Comparison of ENCODE assay signal across 17 cellular contexts in the genomic region with DNA sequence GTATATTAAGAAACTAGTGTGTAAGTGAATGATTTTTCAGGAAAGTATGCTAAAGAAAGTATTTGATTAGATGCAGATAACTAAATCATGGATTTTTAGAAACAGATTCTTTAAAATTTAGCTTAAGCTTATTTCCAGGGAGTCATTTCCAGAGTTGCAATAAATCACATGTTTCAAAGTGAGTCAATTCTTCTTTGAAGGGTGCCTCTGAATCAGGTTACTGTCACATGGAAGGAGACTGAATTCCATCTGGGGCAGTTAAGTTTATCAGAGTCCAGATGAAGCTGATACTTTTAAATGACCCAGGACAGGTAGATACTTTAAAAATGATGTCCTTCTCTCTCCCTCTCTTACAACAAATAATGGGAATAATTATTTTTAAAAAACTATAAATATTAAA. TPM values are rescaled to one million over a fixed set of nuclear protein-coding genes. Genes with fewer than 3 reads are reported as not detected.
DNase-seq lines count a peak whose midpoint lies in the region; ATAC-seq and TF ChIP-seq lines count a peak whose summit lies in the region.
"Had no signal": no experiment of that assay in that cellular context is flagged by ENCODE, and none has a peak within 500 bp of the region (broad histone marks: within the 10 kb centered on the region; RNA-seq: fewer than 3 reads in every experiment).

No MANE protein-coding gene starts in this region.

- DNase-seq in left ventricle myocardium inferior (no peak), Right ventricle myocardium superior (no peak), SK-MEL-5 (ENCODE audit: low read depth, low spot score) (peak; percentile 57), hepatocyte (ENCODE audit: low spot score) (no peak), NCI-H128 (lab: John Stamatoyannopoulos, UW; ENCODE audit: unreplicated experiment) (no peak)
- DNase-seq in stimulated activated effector memory CD8-positive, alpha-beta T cell treated with anti-CD3 and anti-CD28 coated beads, Interleukin-12 subunit alpha, Interleukin-12 subunit beta, amount 100 ng/mL, for 72 hours (ENCODE audit: low spot score in 2 of 2), result no peak
- DNase-seq in activated naive CD8-positive, alpha-beta T cell treated with anti-CD3 and anti-CD28 coated beads for 36 hours, result no peak
- DNase-seq: DND-41, GDM1, IMR-90, NCI-H1417 treated with DMSO at 0.1 percent for 48 hours, NCI-H2029, NCI-H2171, NCI-H748 treated with DMSO at 0.1 percent for 48 hours had no signal

- H3K4me3 Mint-ChIP-seq in stimulated activated effector memory CD8-positive, alpha-beta T cell treated with anti-CD3 and anti-CD28 coated beads, Interleukin-12 subunit alpha, Interleukin-12 subunit beta, amount 100 ng/mL, for 72 hours, result no peak overlapping the region
- no peak overlapping the region for H3K4me3 Mint-ChIP-seq in activated naive CD8-positive, alpha-beta T cell treated with anti-CD3 and anti-CD28 coated beads for 36 hours

- no peaks in the 10 kb centered on the region for H3K27me3 ChIP-seq in left ventricle myocardium inferior (ENCODE audit: low read depth)
- H3K27me3 ChIP-seq in hepatocyte, result no peaks in the 10 kb centered on the region
- H3K27me3 ChIP-seq: SJSA1 had no signal

- H3K4me1 ChIP-seq in left ventricle myocardium inferior (peaks cover 90% of the 10 kb centered on the region), hepatocyte (ENCODE audit: insufficient read depth) (peaks cover 15% of the 10 kb centered on the region)

- in situ Hi-C loops in SK-MEL-5 (cut with HindIII; ENCODE audit: low pct_unique_long_range_greater_than_20kb, low sequenced_read_pairs), result loop anchor here (25.0 kb wide), 1 partner anchor 306 kb away; no protein-coding TSS in a partner anchor

- peak overlapping the region; percentile 100 for H3K27ac ChIP-seq in left ventricle myocardium inferior (replicated peaks)
- peak overlapping the region; percentile 19 for H3K27ac ChIP-seq in hepatocyte
- H3K27ac ChIP-seq: C4-2B, SJSA1 had no signal

- H3K27me3 Mint-ChIP-seq in activated naive CD8-positive, alpha-beta T cell treated with anti-CD3 and anti-CD28 coated beads for 36 hours, result no peaks in the 10 kb centered on the region

- H3K79me2 ChIP-seq in hepatocyte, result peaks cover 34% of the 10 kb centered on the region

- no peaks in the 10 kb centered on the region for H4K20me1 ChIP-seq in hepatocyte (ENCODE audit: insufficient read depth, poor library complexity, severe bottlenecking)

- no peaks in the 10 kb centered on the region for H3K9me2 ChIP-seq in hepatocyte (replicated peaks; ENCODE audit: insufficient read depth)

- ATAC-seq in Right ventricle myocardium superior (ENCODE audit: poor library complexity) (no peak), GM21723 (IDR thresholded peaks at IDR 0.05; ENCODE audit: unreplicated experiment) (no peak)
- ATAC-seq in stimulated activated effector memory CD8-positive, alpha-beta T cell treated with anti-CD3 and anti-CD28 coated beads, Interleukin-12 subunit alpha, Interleukin-12 subunit beta, amount 100 ng/mL, for 72 hours, result peak; percentile 62

- H3K36me3 Mint-ChIP-seq in stimulated activated effector memory CD8-positive, alpha-beta T cell treated with anti-CD3 and anti-CD28 coated beads, Interleukin-12 subunit alpha, Interleukin-12 subunit beta, amount 100 ng/mL, for 72 hours, result peaks cover 65% of the 10 kb centered on the region
- peaks cover 24% of the 10 kb centered on the region for H3K36me3 Mint-ChIP-seq in activated naive CD8-positive, alpha-beta T cell treated with anti-CD3 and anti-CD28 coated beads for 36 hours

- H3K4me2 ChIP-seq in hepatocyte, result no peak overlapping the region

- TF ChIP-seq CTCF in left ventricle myocardium inferior (IDR thresholded peaks at IDR 0.05; ENCODE audit: borderline replicate concordance) (no peak), hepatocyte (IDR thresholded peaks at IDR 0.05; ENCODE audit: poor library complexity) (no peak)

- peaks cover 57% of the 10 kb centered on the region for H3K36me3 ChIP-seq in left ventricle myocardium inferior
- H3K36me3 ChIP-seq in hepatocyte (replicated peaks; ENCODE audit: insufficient read depth, low read depth), result peaks cover 4% of the 10 kb centered on the region

- H3K27ac Mint-ChIP-seq in stimulated activated effector memory CD8-positive, alpha-beta T cell treated with anti-CD3 and anti-CD28 coated beads, Interleukin-12 subunit alpha, Interleukin-12 subunit beta, amount 100 ng/mL, for 72 hours, result no peak overlapping the region
- H3K27ac Mint-ChIP-seq in activated naive CD8-positive, alpha-beta T cell treated with anti-CD3 and anti-CD28 coated beads for 36 hours, result no peak overlapping the region

- H3K4me3 ChIP-seq in left ventricle myocardium inferior (no peak overlapping the region), hepatocyte (no peak overlapping the region)
- H3K4me3 ChIP-seq: SJSA1 had no signal

- intact Hi-C loops in left ventricle myocardium inferior (cut with micrococcal nuclease) (no loop called here), Right ventricle myocardium superior (cut with DNase I) (no loop called here)

- H3K4me1 Mint-ChIP-seq in stimulated activated effector memory CD8-positive, alpha-beta T cell treated with anti-CD3 and anti-CD28 coated beads, Interleukin-12 subunit alpha, Interleukin-12 subunit beta, amount 100 ng/mL, for 72 hours, result peaks cover 23% of the 10 kb centered on the region
- peaks cover 31% of the 10 kb centered on the region for H3K4me1 Mint-ChIP-seq in activated naive CD8-positive, alpha-beta T cell treated with anti-CD3 and anti-CD28 coated beads for 36 hours

- H3K9me3 ChIP-seq in left ventricle myocardium inferior (replicated peaks) (no peaks in the 10 kb centered on the region), hepatocyte (ENCODE audit: low read depth) (no peaks in the 10 kb centered on the region)

- no peaks in the 10 kb centered on the region for H3K9me3 Mint-ChIP-seq in stimulated activated effector memory CD8-positive, alpha-beta T cell treated with anti-CD3 and anti-CD28 coated beads, Interleukin-12 subunit alpha, Interleukin-12 subunit beta, amount 100 ng/mL, for 72 hours
- H3K9me3 Mint-ChIP-seq in activated naive CD8-positive, alpha-beta T cell treated with anti-CD3 and anti-CD28 coated beads for 36 hours, result no peaks in the 10 kb centered on the region

- H2AFZ ChIP-seq in hepatocyte, result no peak overlapping the region

RNA-seq across cellular contexts. Expression of gene MFSD11, which starts 5.0 kb away (rescaled TPM):
- total RNA-seq in left ventricle myocardium inferior (21.4 TPM), Right ventricle myocardium superior (23.3 TPM), hepatocyte (59.4 and 66.6 TPM in 2 replicates)
- 41.4 and 42.3 TPM in 2 replicates for total RNA-seq in SK-MEL-5 (2014; rRNA removed; shearing (Covaris generic))
- 30.1 and 46.9 TPM in 2 replicates for polyA plus RNA-seq in SK-MEL-5 (2015; cell fraction: cytosol; rRNA removed)
- polyA plus RNA-seq in SK-MEL-5 (2015; cell fraction: nucleus; rRNA removed), result 79.5 and 111 TPM in 2 replicates
- polyA plus RNA-seq in hepatocyte, result 35.4 and 43.5 TPM in 2 replicates
- total RNA-seq in activated naive CD8-positive, alpha-beta T cell treated with anti-CD3 and anti-CD28 coated beads for 36 hours, result 10 to 100 TPM; 14.4 to 16.0 TPM

RNA-seq across cellular contexts. Expression of gene SRSF2, which starts 5.8 kb away (rescaled TPM):
- total RNA-seq in left ventricle myocardium inferior (78.5 TPM), Right ventricle myocardium superior (61.2 TPM), hepatocyte (152 and 157 TPM in 2 replicates)
- total RNA-seq in SK-MEL-5 (2014; rRNA removed; shearing (Covaris generic)), result 173 and 184 TPM in 2 replicates
- polyA plus RNA-seq in SK-MEL-5 (2015; cell fraction: cytosol; rRNA removed), result 387 and 403 TPM in 2 replicates
- 3,482 and 3,724 TPM in 2 replicates for polyA plus RNA-seq in SK-MEL-5 (2015; cell fraction: nucleus; rRNA removed)
- 152 and 173 TPM in 2 replicates for polyA plus RNA-seq in hepatocyte
- total RNA-seq in activated naive CD8-positive, alpha-beta T cell treated with anti-CD3 and anti-CD28 coated beads for 36 hours, result 100 to 1,000 TPM; 549 to 571 TPM

RNA-seq across cellular contexts. Expression of gene METTL23, which starts 16.3 kb away (rescaled TPM):
- 21.0 TPM for total RNA-seq in left ventricle myocardium inferior
- total RNA-seq in Right ventricle myocardium superior, result 19.0 TPM
- 180 and 183 TPM in 2 replicates for total RNA-seq in SK-MEL-5 (2014; rRNA removed; shearing (Covaris generic))
- polyA plus RNA-seq in SK-MEL-5 (2015; cell fraction: cytosol; rRNA removed), result 171 and 186 TPM in 2 replicates
- polyA plus RNA-seq in SK-MEL-5 (2015; cell fraction: nucleus; rRNA removed), result 206 and 248 TPM in 2 replicates
- 36.6 and 36.8 TPM in 2 replicates for total RNA-seq in hepatocyte
- 48.0 and 56.5 TPM in 2 replicates for polyA plus RNA-seq in hepatocyte
- 10 to 100 TPM; 30.0 to 30.6 TPM for total RNA-seq in activated naive CD8-positive, alpha-beta T cell treated with anti-CD3 and anti-CD28 coated beads for 36 hours

RNA-seq across cellular contexts. Expression of gene JMJD6, which starts 16.6 kb away (rescaled TPM):
- 65.2 TPM for total RNA-seq in left ventricle myocardium inferior
- 63.1 TPM for total RNA-seq in Right ventricle myocardium superior
- 46.1 and 48.7 TPM in 2 replicates for total RNA-seq in SK-MEL-5 (2014; rRNA removed; shearing (Covaris generic))
- polyA plus RNA-seq in SK-MEL-5 (2015; cell fraction: cytosol; rRNA removed), result 59.1 and 64.8 TPM in 2 replicates
- 66.6 and 97.1 TPM in 2 replicates for polyA plus RNA-seq in SK-MEL-5 (2015; cell fraction: nucleus; rRNA removed)
- total RNA-seq in hepatocyte, result 19.3 and 19.5 TPM in 2 replicates
- polyA plus RNA-seq in hepatocyte, result 34.5 and 44.8 TPM in 2 replicates
- 10 to 100 TPM; 54.6 to 55.8 TPM for total RNA-seq in activated naive CD8-positive, alpha-beta T cell treated with anti-CD3 and anti-CD28 coated beads for 36 hours

RNA-seq across cellular contexts. Expression of gene MXRA7, which starts 32.2 kb away (rescaled TPM):
- 411 TPM for total RNA-seq in left ventricle myocardium inferior
- total RNA-seq in Right ventricle myocardium superior, result 336 TPM
- 197 and 199 TPM in 2 replicates for total RNA-seq in SK-MEL-5 (2014; rRNA removed; shearing (Covaris generic))
- polyA plus RNA-seq in SK-MEL-5 (2015; cell fraction: cytosol; rRNA removed), result 219 and 242 TPM in 2 replicates
- polyA plus RNA-seq in SK-MEL-5 (2015; cell fraction: nucleus; rRNA removed), result 39.9 and 48.4 TPM in 2 replicates
- total RNA-seq in hepatocyte, result 101 and 102 TPM in 2 replicates
- polyA plus RNA-seq in hepatocyte, result 117 and 138 TPM in 2 replicates
- total RNA-seq in activated naive CD8-positive, alpha-beta T cell treated with anti-CD3 and anti-CD28 coated beads for 36 hours, result 10 to 100 TPM; 13.7 to 14.8 TPM
